1 cellular context compared by ENCODE assay signal in genomic region chr13:46575843-46576242, GRCh38.
TF ChIP-seq lines count a peak whose summit lies in the region.

No MANE protein-coding gene starts in this region.

TF ChIP-seq in GM12878, 131 proteins besides CTCF, POLR2A, EP300 and RAD21 (continued from another document):
- TF ChIP-seq ZNF687 (IDR thresholded peaks at IDR 0.05) (no peak), SIX5 (IDR thresholded peaks at IDR 0.05; ENCODE audit: low read depth, low read length, severe bottlenecking) (no peak), MTA2 (IDR thresholded peaks at IDR 0.05; ENCODE audit: low read depth) (no peak), PAX5 (IDR thresholded peaks at IDR 0.05; ENCODE audit: borderline replicate concordance, low read depth, low read length) (no peak), TCF3 (IDR thresholded peaks at IDR 0.05; ENCODE audit: borderline replicate concordance, insufficient read depth, low read depth, low read length) (no peak), MYB (IDR thresholded peaks at IDR 0.05; ENCODE audit: borderline replicate concordance, low read depth, low read length) (no peak), TARDBP (IDR thresholded peaks at IDR 0.05; ENCODE audit: borderline replicate concordance) (no peak), NR2C1 (IDR thresholded peaks at IDR 0.05) (no peak)
